8 cellular contexts compared by ENCODE assay signal in genomic region chr15:64381000-64381751, GRCh38. TPM values are rescaled to one million over a fixed set of nuclear protein-coding genes. Genes with fewer than 3 reads are reported as not detected.
DNase-seq lines count a peak whose midpoint lies in the region; ATAC-seq and TF ChIP-seq lines count a peak whose summit lies in the region.

A gene with protein sequence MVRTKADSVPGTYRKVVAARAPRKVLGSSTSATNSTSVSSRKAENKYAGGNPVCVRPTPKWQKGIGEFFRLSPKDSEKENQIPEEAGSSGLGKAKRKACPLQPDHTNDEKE (minus strand): TSS chr15:64381441. CDS start chr15:64381371, 70 bp downstream.

- DNase-seq in CD14-positive monocyte (ENCODE audit: low spot score) (peak; percentile 89), NCI-H69 (lab: John Stamatoyannopoulos, UW) (peak; percentile 99), dedifferentiated amniotic fluid mesenchymal stem cell (ENCODE audit: extremely low spot score) (peak; percentile 95), left kidney (ENCODE audit: low read depth, low spot score) (peak; percentile 99)
- peak; percentile 98 for DNase-seq in activated CD4-positive, alpha-beta T cell treated with anti-CD3 and anti-CD28 coated beads, Interleukin-2, amount 10 ng/mL, durations not matched to agents 24 days and 14 days
- peak; percentile 97 for DNase-seq in stimulated activated CD4-positive, alpha-beta T cell treated with anti-CD3 and anti-CD28 coated beads, Interleukin-1b, Interleukin-23, amount 100 ng/mL, for 48 hours

- intact Hi-C loops in CD14-positive monocyte (cut with micrococcal nuclease), result loop anchor here in 1 of 2 donors (5.0 kb wide), 1 partner anchor 779 kb away; no protein-coding TSS in a partner anchor
- intact Hi-C loops in activated CD4-positive, alpha-beta T cell treated with anti-CD3 and anti-CD28 coated beads, Interleukin-2, amount 10 ng/mL, durations not matched to agents 24 days and 14 days (cut with micrococcal nuclease), result loop anchor here (1.0 to 10.0 kb wide), 5 partner anchors 24 to 286 kb away; partner anchors contain the start of genes CIAO2A, CSNK1G1, PPIB and SNX1

- peaks cover 21% of the 10 kb centered on the region for H3K4me1 Mint-ChIP-seq in CD14-positive monocyte
- H3K4me1 Mint-ChIP-seq in activated CD4-positive, alpha-beta T cell treated with anti-CD3 and anti-CD28 coated beads, Interleukin-2, amount 10 ng/mL, durations not matched to agents 24 days and 14 days, result peaks cover 18% of the 10 kb centered on the region

- TF ChIP-seq CTCF in CD14-positive monocyte (IDR thresholded peaks at IDR 0.05), result no peak

- H3K27ac Mint-ChIP-seq in CD14-positive monocyte, result peak within 1 kb of the TSS; percentile 50 to 85 (median 78)
- H3K27ac Mint-ChIP-seq in activated CD4-positive, alpha-beta T cell treated with anti-CD3 and anti-CD28 coated beads, Interleukin-2, amount 10 ng/mL, durations not matched to agents 24 days and 14 days, result peak within 1 kb of the TSS; percentile 86

- ATAC-seq in GM19372 (IDR thresholded peaks at IDR 0.05; ENCODE audit: low read depth, unreplicated experiment) (peak; percentile 92), HG03521 (IDR thresholded peaks at IDR 0.05; ENCODE audit: unreplicated experiment) (peak; percentile 93)

- H3K4me3 Mint-ChIP-seq in CD14-positive monocyte, result peak within 1 kb of the TSS; percentile 89 to 93
- H3K4me3 Mint-ChIP-seq in activated CD4-positive, alpha-beta T cell treated with anti-CD3 and anti-CD28 coated beads, Interleukin-2, amount 10 ng/mL, durations not matched to agents 24 days and 14 days, result peak within 1 kb of the TSS; percentile 89

- H3K36me3 Mint-ChIP-seq in CD14-positive monocyte, result peaks cover 0 to 1% of the 10 kb centered on the region in 2 donors
- peaks cover 3% of the 10 kb centered on the region for H3K36me3 Mint-ChIP-seq in activated CD4-positive, alpha-beta T cell treated with anti-CD3 and anti-CD28 coated beads, Interleukin-2, amount 10 ng/mL, durations not matched to agents 24 days and 14 days (ENCODE audit: low read depth)

- H3K9me3 Mint-ChIP-seq in CD14-positive monocyte, result peaks cover 0 to 2% (median 0%) of the 10 kb centered on the region in 7 donors
- H3K9me3 Mint-ChIP-seq in activated CD4-positive, alpha-beta T cell treated with anti-CD3 and anti-CD28 coated beads, Interleukin-2, amount 10 ng/mL, durations not matched to agents 24 days and 14 days, result no peaks in the 10 kb centered on the region

- no peaks in the 10 kb centered on the region for H3K27me3 Mint-ChIP-seq in CD14-positive monocyte (ENCODE audit: low read depth in 3 of 3)
- H3K27me3 Mint-ChIP-seq in activated CD4-positive, alpha-beta T cell treated with anti-CD3 and anti-CD28 coated beads, Interleukin-2, amount 10 ng/mL, durations not matched to agents 24 days and 14 days, result no peaks in the 10 kb centered on the region

RNA-seq across cellular contexts. Expression of the gene that starts here (rescaled TPM):
- not detected for polyA plus RNA-seq in CD14-positive monocyte
- total RNA-seq in activated CD4-positive, alpha-beta T cell treated with anti-CD3 and anti-CD28 coated beads, Interleukin-2, amount 10 ng/mL, durations not matched to agents 24 days and 14 days, result 67.6 and 81.9 TPM in 2 replicates

Comparison
In these comparisons a context has a peak if more than half of its experiments do, and no peak if none do; other contexts are left out.
1. Peak in every context shown above with its lines: DNase-seq and ATAC-seq.
2. Peak in DNase-seq in CD14-positive monocyte; RNA of the gene not detected or under 1 TPM.